In genomic region chr17:76239538-76240274, GRCh38 we compare ENCODE assay signal across 8 cellular contexts. TPM values are rescaled to one million over a fixed set of nuclear protein-coding genes. Genes with fewer than 3 reads are reported as not detected.
DNase-seq lines count a peak whose midpoint lies in the region; ATAC-seq and TF ChIP-seq lines count a peak whose summit lies in the region.

No MANE protein-coding gene starts in this region.

- H3K36me3 ChIP-seq in HUES48 (ENCODE audit: control insufficient read depth, insufficient read depth, low read length), result no peaks in the 10 kb centered on the region
- H3K36me3 ChIP-seq in mucosa of descending colon (ENCODE audit: low read depth), result no peaks in the 10 kb centered on the region

- peaks cover 57% of the 10 kb centered on the region for H3K27me3 ChIP-seq in HUES48 (ENCODE audit: control insufficient read depth, insufficient read depth, low read length)

- H3K4me3 ChIP-seq in HUES48 (ENCODE audit: low read depth, low read length) (peak overlapping the region; percentile 59), mucosa of descending colon (peak overlapping the region; percentile 13)

- no peak for TF ChIP-seq CTCF in mucosa of descending colon (IDR thresholded peaks at IDR 0.05)

- H3K9ac ChIP-seq in HUES48 (ENCODE audit: low read depth, low read length), result no peak overlapping the region; the same call in 1 of the 2 replicates

- DNase-seq in caudate nucleus (lab: John Stamatoyannopoulos, UW) (peak in 5 of 61 donors; percentile 16 to 39 (median 25)), mucosa of descending colon (peak in 1 of 3 donors; percentile 54), middle frontal gyrus (ENCODE audit: extremely low spot score, low spot score) (no peak), NK-92 (lab: John Stamatoyannopoulos, UW; ENCODE audit: unreplicated experiment) (no peak)
- no peak for DNase-seq in activated CD4-positive, CD25-positive, alpha-beta regulatory T cell treated with anti-CD3 and anti-CD28 coated beads, Interleukin-2, amount 50 U/mL, for 72 hours

- no peaks in the 10 kb centered on the region for H3K9me3 ChIP-seq in HUES48 (ENCODE audit: control insufficient read depth, insufficient read depth, low read length)
- H3K9me3 ChIP-seq in mucosa of descending colon, result no peaks in the 10 kb centered on the region

- intact Hi-C loops in mucosa of descending colon (cut with DNase I, micrococcal nuclease), result no loop called here

- H3K27ac ChIP-seq in HUES48 (ENCODE audit: low read depth, low read length) (no peak overlapping the region), caudate nucleus (ENCODE audit: low read depth, low read length) (peak overlapping the region; percentile 16)

- ATAC-seq in GM18907 (IDR thresholded peaks at IDR 0.05; ENCODE audit: unreplicated experiment) (peak; percentile 16), mucosa of descending colon (peak; percentile 22), HG03139 (IDR thresholded peaks at IDR 0.05; ENCODE audit: unreplicated experiment) (no peak)

- H3K4me1 ChIP-seq in HUES48 (ENCODE audit: control insufficient read depth, insufficient read depth, low read length), result no peaks in the 10 kb centered on the region
- peaks cover 9% of the 10 kb centered on the region for H3K4me1 ChIP-seq in mucosa of descending colon (ENCODE audit: low read depth)

RNA-seq across cellular contexts. Expression of gene RNF157, which starts 0.6 kb away (rescaled TPM):
- total RNA-seq in mucosa of descending colon, result 10 to 100 TPM; 11.6 to 45.8 (median 17.5) TPM

RNA-seq across cellular contexts. Expression of gene UBALD2, which starts 25.4 kb away (rescaled TPM):
- 100 to 1,000 TPM in 1 of 3 donors, 10 to 100 TPM in 2; 46.6 to 132 (median 99.1) TPM for total RNA-seq in mucosa of descending colon
